Comparison of ENCODE assay signal across 23 cellular contexts in genomic region chr6:169132361-169132895, GRCh38.
A peak's percentile ranks its signal among the peaks of the same experiment; 100 is the strongest.
DNase-seq lines count a peak whose midpoint lies in the region; ATAC-seq, FAIRE-seq and TF ChIP-seq lines count a peak whose summit lies in the region.
"Had no signal": no experiment of that assay in that cellular context is flagged by ENCODE, and none has a peak within 500 bp of the region (broad histone marks: within the 10 kb centered on the region; RNA-seq: fewer than 3 reads in every experiment).

No MANE protein-coding gene starts in this region.

- no peak overlapping the region for H3K4me3 Mint-ChIP-seq in astrocyte (ENCODE audit: unreplicated experiment)
- H3K4me3 Mint-ChIP-seq in activated naive CD4-positive, alpha-beta T cell treated with anti-CD3 and anti-CD28 coated beads for 36 hours = no peak overlapping the region
- H3K4me3 Mint-ChIP-seq: CD4-positive, alpha-beta memory T cell; H9 had no signal

- intact Hi-C loops in activated naive CD4-positive, alpha-beta T cell treated with anti-CD3 and anti-CD28 coated beads for 36 hours (cut with micrococcal nuclease) = no loop called here

- no peak overlapping the region for H2AFZ ChIP-seq in astrocyte (ENCODE audit: low read depth, low read length)
- H2AFZ ChIP-seq: GM23248 had no signal

- H3K9me3 Mint-ChIP-seq in astrocyte (ENCODE audit: unreplicated experiment) = peaks cover 7% of the 10 kb centered on the region
- peaks cover under 1% of the 10 kb centered on the region for H3K9me3 Mint-ChIP-seq in activated naive CD4-positive, alpha-beta T cell treated with anti-CD3 and anti-CD28 coated beads for 36 hours

- H3K4me1 ChIP-seq in RWPE2 (ENCODE audit: insufficient read depth, poor library complexity, severe bottlenecking) = no peaks in the 10 kb centered on the region
- H3K4me1 ChIP-seq in astrocyte (ENCODE audit: insufficient read depth, low read length) = peaks cover 5% of the 10 kb centered on the region
- H3K4me1 ChIP-seq: Caco-2 had no signal

- H3K27ac ChIP-seq in RWPE2 (ENCODE audit: poor library complexity, severe bottlenecking) (no peak overlapping the region), astrocyte (ENCODE audit: low read depth, low read length) (no peak overlapping the region), WERI-Rb-1 (no peak overlapping the region)
- H3K27ac ChIP-seq: GM23248 had no signal

- H3K4me3 ChIP-seq in RWPE2 (ENCODE audit: severe bottlenecking) (no peak overlapping the region), astrocyte (ENCODE audit: insufficient read depth, low read depth, low read length) (no peak overlapping the region), WERI-Rb-1 (ENCODE audit: low read depth, low read length) (no peak overlapping the region)
- H3K4me3 ChIP-seq: GM23248, MG63 had no signal

- no peaks in the 10 kb centered on the region for H3K27me3 Mint-ChIP-seq in astrocyte (ENCODE audit: low read depth, unreplicated experiment)
- H3K27me3 Mint-ChIP-seq in activated naive CD4-positive, alpha-beta T cell treated with anti-CD3 and anti-CD28 coated beads for 36 hours (ENCODE audit: low read depth) = peaks cover 10% of the 10 kb centered on the region

- H3K79me2 ChIP-seq in astrocyte (ENCODE audit: insufficient read depth, low read length) = no peaks in the 10 kb centered on the region

- ATAC-seq in RWPE2 (ENCODE audit: low read depth) = 0 out of 3 replicates have a peak, but pooled peaks have one; percentile 14
- ATAC-seq in GM21723 (IDR thresholded peaks at IDR 0.05; ENCODE audit: unreplicated experiment) = no peak
- ATAC-seq: HepG2 had no signal

- no peak for DNase-seq in RWPE2 (ENCODE audit: low spot score)
- peak; percentile 75 for DNase-seq in astrocyte (ENCODE audit: low read depth)
- peak; percentile 27 for DNase-seq in iris pigment epithelial cell (ENCODE audit: low read depth)
- DNase-seq in WERI-Rb-1 = no peak
- no peak for DNase-seq in activated naive CD4-positive, alpha-beta T cell treated with anti-CD3 and anti-CD28 coated beads for 36 hours
- no peak for DNase-seq in putamen (ENCODE audit: low spot score)
- DNase-seq: Caco-2; CD4-positive, alpha-beta memory T cell; GM23248; H9; Karpas-422; MG63; NCI-H1105 treated with DMSO at 0.1 percent for 48 hours; NCI-H146; NCI-H1930; NCI-H2107; NCI-H446; NCI-H524 treated with DMSO at 0.1 percent for 48 hours; NCI-H774 had no signal

- peaks cover 5% of the 10 kb centered on the region for H3K9me3 ChIP-seq in RWPE2 (ENCODE audit: severe bottlenecking)
- no peaks in the 10 kb centered on the region for H3K9me3 ChIP-seq in astrocyte (ENCODE audit: insufficient read depth, low read depth, low read length)
- H3K9me3 ChIP-seq in WERI-Rb-1 (ENCODE audit: severe bottlenecking) = no peaks in the 10 kb centered on the region
- H3K9me3 ChIP-seq: Caco-2 had no signal

- no peak overlapping the region for H3K4me2 ChIP-seq in astrocyte (ENCODE audit: low read length)

- H3K27ac Mint-ChIP-seq in astrocyte (ENCODE audit: unreplicated experiment) = peak overlapping the region; percentile 84
- no peak overlapping the region for H3K27ac Mint-ChIP-seq in activated naive CD4-positive, alpha-beta T cell treated with anti-CD3 and anti-CD28 coated beads for 36 hours
- H3K27ac Mint-ChIP-seq: CD4-positive, alpha-beta memory T cell; H9 had no signal

- no peaks in the 10 kb centered on the region for H3K36me3 ChIP-seq in RWPE2 (ENCODE audit: low read depth)
- H3K36me3 ChIP-seq in astrocyte (ENCODE audit: insufficient read depth, low read length) = no peaks in the 10 kb centered on the region
- no peaks in the 10 kb centered on the region for H3K36me3 ChIP-seq in WERI-Rb-1
- H3K36me3 ChIP-seq: MG63 had no signal

- H3K27me3 ChIP-seq in RWPE2 (ENCODE audit: insufficient read depth, poor library complexity, severe bottlenecking) (no peaks in the 10 kb centered on the region), astrocyte (ENCODE audit: insufficient read depth, low read length) (no peaks in the 10 kb centered on the region), WERI-Rb-1 (ENCODE audit: insufficient read depth, low read depth, severe bottlenecking) (no peaks in the 10 kb centered on the region)
- H3K27me3 ChIP-seq: MG63 had no signal

- TF ChIP-seq CTCF in RWPE2 (IDR thresholded peaks at IDR 0.05; ENCODE audit: poor library complexity, severe bottlenecking) = no peak
- no peak for TF ChIP-seq CTCF in astrocyte (IDR thresholded peaks at IDR 0.05; ENCODE audit: insufficient read depth, low read depth, low read length)
- TF ChIP-seq CTCF in WERI-Rb-1 (IDR thresholded peaks at IDR 0.05; ENCODE audit: low read depth, low read length) = no peak

- no peaks in the 10 kb centered on the region for H4K20me1 ChIP-seq in astrocyte (ENCODE audit: insufficient read depth, low read length)

- no peak overlapping the region for H3K9ac ChIP-seq in astrocyte (ENCODE audit: low read length)
- H3K9ac ChIP-seq: GM23248 had no signal

- H3K4me1 Mint-ChIP-seq in astrocyte (ENCODE audit: low read depth, unreplicated experiment) = peaks cover 5% of the 10 kb centered on the region
- H3K4me1 Mint-ChIP-seq in activated naive CD4-positive, alpha-beta T cell treated with anti-CD3 and anti-CD28 coated beads for 36 hours (ENCODE audit: low read depth) = no peaks in the 10 kb centered on the region
- H3K4me1 Mint-ChIP-seq: CD4-positive, alpha-beta memory T cell had no signal

- FAIRE-seq in astrocyte (lab: Jason Lieb, UNC) = no peak
- FAIRE-seq: G401.6, HepG2, RCC 7860 had no signal

- CTCF ChIA-PET in activated naive CD4-positive, alpha-beta T cell treated with anti-CD3 and anti-CD28 coated beads for 36 hours (lab: Charles Lee) = no interaction called here

- H3K36me3 Mint-ChIP-seq in astrocyte (ENCODE audit: low read depth, unreplicated experiment) = no peaks in the 10 kb centered on the region
- H3K36me3 Mint-ChIP-seq in activated naive CD4-positive, alpha-beta T cell treated with anti-CD3 and anti-CD28 coated beads for 36 hours (ENCODE audit: low read depth) = no peaks in the 10 kb centered on the region
- H3K36me3 Mint-ChIP-seq: CD4-positive, alpha-beta memory T cell had no signal

Comparison
In these comparisons a context has a peak if more than half of its experiments do, and no peak if none do; other contexts are left out.
1. DNase-seq: peak in astrocyte (single experiment) and iris pigment epithelial cell (single experiment); none in RWPE2 (single experiment), WERI-Rb-1 (single experiment), activated naive CD4-positive, alpha-beta T cell treated with anti-CD3 and anti-CD28 coated beads for 36 hours (single experiment) and putamen (single experiment).